ENCODE assay signal across 1 cellular context in the genomic region with DNA sequence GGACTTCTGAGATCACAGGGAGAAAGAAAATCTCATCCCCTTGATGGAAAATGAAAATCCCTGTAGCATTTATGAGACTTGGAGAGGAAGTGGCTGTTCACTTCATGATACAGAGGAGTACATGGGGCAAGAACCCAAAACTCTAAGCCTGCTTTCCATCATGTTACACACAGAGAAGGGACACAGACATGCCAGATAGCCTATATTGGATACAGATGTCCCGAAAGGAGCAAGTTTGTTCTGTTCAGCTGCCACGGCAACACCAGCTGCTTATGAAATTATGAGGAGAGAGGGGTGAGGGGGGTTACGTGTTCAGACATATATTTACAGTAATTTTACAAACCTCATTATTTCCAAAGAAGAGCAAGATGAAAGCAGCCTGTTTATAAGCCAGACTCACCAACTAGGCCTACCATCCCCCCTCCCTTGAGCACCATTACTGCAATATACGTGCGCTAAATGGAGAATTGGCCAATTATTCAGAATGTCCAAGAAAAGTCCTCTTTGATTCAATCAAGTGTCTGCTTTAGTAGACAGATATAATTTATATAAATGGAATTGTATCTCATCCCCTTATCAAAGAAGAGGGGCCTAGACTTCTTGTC.
TF ChIP-seq lines count a peak whose summit lies in the region.

No MANE protein-coding gene starts in this region.

TF ChIP-seq in SK-N-SH, 30 proteins besides CTCF, POLR2A, EP300 and RAD21 (continued from another document):
- TF ChIP-seq USF1 (IDR thresholded peaks at IDR 0.05; ENCODE audit: borderline replicate concordance, low read depth) = no peak
- peak; percentile 33; the same call in 1 of the 2 replicates for TF ChIP-seq FOXM1 (IDR thresholded peaks at IDR 0.05; ENCODE audit: low read depth)
- no peak for TF ChIP-seq MEF2A (IDR thresholded peaks at IDR 0.05; ENCODE audit: borderline replicate concordance, low read depth)
- TF ChIP-seq FOSL2 (IDR thresholded peaks at IDR 0.05; ENCODE audit: borderline replicate concordance, low read depth) = no peak
- no peak for TF ChIP-seq EZH2phosphoT487 (IDR thresholded peaks at IDR 0.05; ENCODE audit: borderline replicate concordance, low read depth)
- peak; percentile 44; the same call in 1 of the 2 replicates for TF ChIP-seq TEAD4 (IDR thresholded peaks at IDR 0.05; ENCODE audit: borderline replicate concordance, insufficient read depth)
- no peak for TF ChIP-seq ELF1 (IDR thresholded peaks at IDR 0.05)
- peak; percentile 73 for TF ChIP-seq POLR2AphosphoS5 (IDR thresholded peaks at IDR 0.05; ENCODE audit: low read depth, low read length)
- TF ChIP-seq, protein P1, sequence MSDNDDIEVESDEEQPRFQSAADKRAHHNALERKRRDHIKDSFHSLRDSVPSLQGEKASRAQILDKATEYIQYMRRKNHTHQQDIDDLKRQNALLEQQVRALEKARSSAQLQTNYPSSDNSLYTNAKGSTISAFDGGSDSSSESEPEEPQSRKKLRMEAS (IDR thresholded peaks at IDR 0.05; ENCODE audit: low read depth) = no peak
- TF ChIP-seq MXI1 (IDR thresholded peaks at IDR 0.05; ENCODE audit: low read depth, low read length) = peak; percentile 66; the same call in 1 of the 2 replicates
- no peak for TF ChIP-seq IRF3 (IDR thresholded peaks at IDR 0.05; ENCODE audit: low read depth, low read length)
- TF ChIP-seq, protein P2, sequence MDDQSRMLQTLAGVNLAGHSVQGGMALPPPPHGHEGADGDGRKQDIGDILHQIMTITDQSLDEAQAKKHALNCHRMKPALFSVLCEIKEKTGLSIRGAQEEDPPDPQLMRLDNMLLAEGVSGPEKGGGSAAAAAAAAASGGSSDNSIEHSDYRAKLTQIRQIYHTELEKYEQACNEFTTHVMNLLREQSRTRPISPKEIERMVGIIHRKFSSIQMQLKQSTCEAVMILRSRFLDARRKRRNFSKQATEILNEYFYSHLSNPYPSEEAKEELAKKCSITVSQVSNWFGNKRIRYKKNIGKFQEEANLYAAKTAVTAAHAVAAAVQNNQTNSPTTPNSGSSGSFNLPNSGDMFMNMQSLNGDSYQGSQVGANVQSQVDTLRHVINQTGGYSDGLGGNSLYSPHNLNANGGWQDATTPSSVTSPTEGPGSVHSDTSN (IDR thresholded peaks at IDR 0.05) = no peak; the same call in 1 of the 2 replicates
- TF ChIP-seq FOXJ3 (CRISPR knock-in tag; IDR thresholded peaks at IDR 0.05) = peak; percentile 98
- TF ChIP-seq RCOR1 (IDR thresholded peaks at IDR 0.05; ENCODE audit: low read length) = peak; percentile 91
- TF ChIP-seq, protein P3, sequence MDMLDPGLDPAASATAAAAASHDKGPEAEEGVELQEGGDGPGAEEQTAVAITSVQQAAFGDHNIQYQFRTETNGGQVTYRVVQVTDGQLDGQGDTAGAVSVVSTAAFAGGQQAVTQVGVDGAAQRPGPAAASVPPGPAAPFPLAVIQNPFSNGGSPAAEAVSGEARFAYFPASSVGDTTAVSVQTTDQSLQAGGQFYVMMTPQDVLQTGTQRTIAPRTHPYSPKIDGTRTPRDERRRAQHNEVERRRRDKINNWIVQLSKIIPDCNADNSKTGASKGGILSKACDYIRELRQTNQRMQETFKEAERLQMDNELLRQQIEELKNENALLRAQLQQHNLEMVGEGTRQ (IDR thresholded peaks at IDR 0.05; ENCODE audit: borderline replicate concordance, low read depth, low read length) = no peak
- TF ChIP-seq JUND (IDR thresholded peaks at IDR 0.05) = no peak
- peak; percentile 88 for TF ChIP-seq GATA2 (CRISPR knock-in tag; IDR thresholded peaks at IDR 0.05)
- TF ChIP-seq NFIC (IDR thresholded peaks at IDR 0.05; ENCODE audit: borderline replicate concordance) = no peak
- no peak for TF ChIP-seq SIN3A (IDR thresholded peaks at IDR 0.05; ENCODE audit: borderline replicate concordance, low read depth, low read length)
- no peak for TF ChIP-seq REST (IDR thresholded peaks at IDR 0.05; ENCODE audit: low read depth, low read length)
- TF ChIP-seq RFX5 (IDR thresholded peaks at IDR 0.05; ENCODE audit: low read length) = no peak
- no peak for TF ChIP-seq GABPA (IDR thresholded peaks at IDR 0.05; ENCODE audit: low read depth)
